In the genomic region with DNA sequence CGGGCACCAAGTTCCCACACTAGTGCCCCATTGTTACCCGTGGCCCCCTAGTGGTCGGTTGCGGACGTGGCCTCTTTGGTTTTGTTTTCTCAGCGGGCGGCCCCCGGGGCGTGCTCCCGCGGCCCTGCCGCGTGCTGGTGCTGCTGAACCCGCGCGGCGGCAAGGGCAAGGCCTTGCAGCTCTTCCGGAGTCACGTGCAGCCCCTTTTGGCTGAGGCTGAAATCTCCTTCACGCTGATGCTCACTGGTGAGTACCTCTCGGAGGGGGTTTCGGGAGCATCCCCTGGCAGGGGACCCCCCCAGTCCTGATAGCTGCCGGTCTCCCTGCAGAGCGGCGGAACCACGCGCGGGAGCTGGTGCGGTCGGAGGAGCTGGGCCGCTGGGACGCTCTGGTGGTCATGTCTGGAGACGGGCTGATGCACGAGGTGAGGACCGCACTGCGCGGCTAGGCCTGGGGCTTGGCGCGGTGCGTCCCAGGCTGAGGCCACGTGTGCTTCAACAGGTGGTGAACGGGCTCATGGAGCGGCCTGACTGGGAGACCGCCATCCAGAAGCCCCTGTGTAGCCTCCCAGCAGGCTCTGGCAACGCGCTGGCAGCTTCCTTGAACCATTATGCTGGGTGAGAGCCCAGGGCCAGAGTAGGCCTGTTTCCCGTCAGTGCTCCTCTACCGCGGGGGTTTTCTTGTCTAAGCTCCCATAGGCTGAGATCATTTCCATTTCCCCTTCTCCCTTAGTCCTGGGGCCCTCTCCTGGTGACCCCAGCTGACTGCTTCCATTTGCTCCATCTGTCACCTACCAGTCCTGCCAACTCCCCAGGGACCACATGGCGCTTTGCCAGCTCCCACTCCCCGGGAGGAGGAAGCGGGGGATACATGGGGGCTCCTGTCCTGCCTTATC, we compare ENCODE assay signal across 8 cellular contexts. TPM values are rescaled to one million over a fixed set of nuclear protein-coding genes. Genes with fewer than 3 reads are reported as not detected.
DNase-seq lines count a peak whose midpoint lies in the region; ATAC-seq, FAIRE-seq and TF ChIP-seq lines count a peak whose summit lies in the region.

No MANE protein-coding gene starts in this region.

- H3K27ac ChIP-seq in MM.1S (ENCODE audit: low read length) (no peak overlapping the region), right atrium auricular region (peak overlapping the region; percentile 87 to 94), small intestine (ENCODE audit: low read depth in 1 of 2, low read length in 1 of 2) (no peak overlapping the region)

- H3K9ac ChIP-seq in MM.1S (ENCODE audit: low read length) (no peak overlapping the region), adipocyte (ENCODE audit: low read length) (peak overlapping the region; percentile 88)

- peaks cover 9% of the 10 kb centered on the region for H3K4me1 Mint-ChIP-seq in T-helper 17 cell

- H3K9me2 ChIP-seq in MM.1S (replicated peaks; ENCODE audit: insufficient read depth, low read length) = no peaks in the 10 kb centered on the region

- H3F3A ChIP-seq in MM.1S (ENCODE audit: insufficient read depth, low read length) = peaks cover 10% of the 10 kb centered on the region

- H3K9me3 ChIP-seq in MM.1S (replicated peaks; ENCODE audit: insufficient read depth, low read length) (no peaks in the 10 kb centered on the region), T-helper 17 cell (ENCODE audit: control insufficient read depth, low read length, poor library complexity, severe bottlenecking) (no peaks in the 10 kb centered on the region), adipocyte (ENCODE audit: control insufficient read depth, low read length) (no peaks in the 10 kb centered on the region), right atrium auricular region (no peaks in the 10 kb centered on the region), small intestine (ENCODE audit: control insufficient read depth, low read depth) (no peaks in the 10 kb centered on the region)

- TF ChIP-seq CTCF in MM.1S (IDR thresholded peaks at IDR 0.05; ENCODE audit: low read length) (peak; percentile 86), right atrium auricular region (IDR thresholded peaks at IDR 0.05) (peak; percentile 87 to 94)

- 33 to 41% (median 33%) methylated on average over 49 to 52 of the region's 52 CpGs for WGBS in small intestine, 3 donors

- ATAC-seq in T-helper 17 cell (peak; percentile 61), GM21447 (IDR thresholded peaks at IDR 0.05; ENCODE audit: unreplicated experiment) (no peak), GM18520 (IDR thresholded peaks at IDR 0.05; ENCODE audit: unreplicated experiment) (no peak)

- H3K4me1 ChIP-seq in MM.1S (ENCODE audit: low read length) (peaks cover 11% of the 10 kb centered on the region; the same call in 1 of the 2 replicates), adipocyte (ENCODE audit: control insufficient read depth, insufficient read depth, low read length) (peaks cover 19% of the 10 kb centered on the region), right atrium auricular region (peaks cover 0 to 37% of the 10 kb centered on the region in 2 donors), small intestine (ENCODE audit: control insufficient read depth in 2 of 2, insufficient read depth in 1 of 2, low read depth in 1 of 2, low read length in 1 of 2) (no peaks in the 10 kb centered on the region)

- DNase-seq in GF-D8 (lab: John Stamatoyannopoulos, UW) = peak; percentile 71
- peak; percentile 86 for DNase-seq in MM.1S
- peak; percentile 62 to 83 (median 63) for DNase-seq in T-helper 17 cell
- peak; percentile 94 for DNase-seq in adipocyte (ENCODE audit: low read depth)
- DNase-seq in right atrium auricular region (ENCODE audit: low spot score) = peak; percentile 87
- peak; percentile 74 for DNase-seq in small intestine

- peak overlapping the region; percentile 98 for H3K4me2 ChIP-seq in MM.1S (ENCODE audit: low read depth, low read length)

- no peaks in the 10 kb centered on the region for H3K79me2 ChIP-seq in MM.1S (ENCODE audit: low read length)

- no peaks in the 10 kb centered on the region for H3K36me3 ChIP-seq in MM.1S (replicated peaks; ENCODE audit: insufficient read depth, low read length)
- peaks cover 18% of the 10 kb centered on the region for H3K36me3 ChIP-seq in adipocyte (ENCODE audit: control insufficient read depth, insufficient read depth, low read length, severe bottlenecking)
- peaks cover 8% of the 10 kb centered on the region for H3K36me3 ChIP-seq in right atrium auricular region
- H3K36me3 ChIP-seq in small intestine (ENCODE audit: control insufficient read depth in 2 of 2, insufficient read depth in 2 of 2, low read length in 2 of 2) = no peaks in the 10 kb centered on the region

- no peak overlapping the region for H3K27ac Mint-ChIP-seq in T-helper 17 cell

- peak overlapping the region; percentile 79 for H3K4me3 Mint-ChIP-seq in T-helper 17 cell

- H2AFZ ChIP-seq in MM.1S (ENCODE audit: low read length) = peak overlapping the region; percentile 54

- no peaks in the 10 kb centered on the region for H4K20me1 ChIP-seq in MM.1S (ENCODE audit: insufficient read depth, low read length)

- peaks cover 18% of the 10 kb centered on the region for H3K27me3 ChIP-seq in MM.1S (replicated peaks; ENCODE audit: insufficient read depth, low read length)
- H3K27me3 ChIP-seq in adipocyte (replicated peaks; ENCODE audit: control insufficient read depth, insufficient read depth, low read length) = no peaks in the 10 kb centered on the region
- H3K27me3 ChIP-seq in right atrium auricular region = no peaks in the 10 kb centered on the region
- H3K27me3 ChIP-seq in small intestine (ENCODE audit: control insufficient read depth in 2 of 2, insufficient read depth in 2 of 2, low read length in 2 of 2) = no peaks in the 10 kb centered on the region

- H3K27me3 Mint-ChIP-seq in T-helper 17 cell = no peaks in the 10 kb centered on the region

- H3K4me3 ChIP-seq in MM.1S (ENCODE audit: low read length) (peak overlapping the region; percentile 62), adipocyte (ENCODE audit: low read length) (peak overlapping the region; percentile 84), right atrium auricular region (peak overlapping the region; percentile 58 to 68), small intestine (ENCODE audit: low read depth in 1 of 2, low read length in 2 of 2) (peak overlapping the region in 1 of 2 donors; percentile 66)

- FAIRE-seq in small intestine (lab: Jason Lieb, UNC) = no peak

- peaks cover 2% of the 10 kb centered on the region for H3K36me3 Mint-ChIP-seq in T-helper 17 cell (ENCODE audit: low read depth)

RNA-seq across cellular contexts. Expression of gene SPHK1, which starts 1.7 kb away (rescaled TPM):
- total RNA-seq in T-helper 17 cell = 1 to 10 TPM; 2.4 to 6.0 TPM
- total RNA-seq in right atrium auricular region = 10 to 100 TPM in 1 of 2 donors, 1 to 10 TPM in 1; 6.4 to 16.8 TPM
- 10 to 100 TPM; 10.5 to 12.7 (median 11.6) TPM for polyA plus RNA-seq in small intestine

RNA-seq across cellular contexts. Expression of gene PRPSAP1, which starts 32.4 kb away (rescaled TPM):
- total RNA-seq in T-helper 17 cell (10 to 100 TPM; 19.4 to 22.1 TPM), right atrium auricular region (10 to 100 TPM; 33.7 to 34.0 TPM)
- polyA plus RNA-seq in small intestine = 10 to 100 TPM; 32.2 to 34.9 (median 32.5) TPM

Comparison
In these comparisons a context has a peak if more than half of its experiments do, and no peak if none do; other contexts are left out.
1. H3K27ac ChIP-seq: peak in right atrium auricular region (2 of 2); none in MM.1S (single experiment) and small intestine (0 of 2).
2. Peak in every context shown above with its lines, with median percentiles within 50 percentile points of each other: DNase-seq.